ENCODE assay signal across 8 cellular contexts in the genomic region with DNA sequence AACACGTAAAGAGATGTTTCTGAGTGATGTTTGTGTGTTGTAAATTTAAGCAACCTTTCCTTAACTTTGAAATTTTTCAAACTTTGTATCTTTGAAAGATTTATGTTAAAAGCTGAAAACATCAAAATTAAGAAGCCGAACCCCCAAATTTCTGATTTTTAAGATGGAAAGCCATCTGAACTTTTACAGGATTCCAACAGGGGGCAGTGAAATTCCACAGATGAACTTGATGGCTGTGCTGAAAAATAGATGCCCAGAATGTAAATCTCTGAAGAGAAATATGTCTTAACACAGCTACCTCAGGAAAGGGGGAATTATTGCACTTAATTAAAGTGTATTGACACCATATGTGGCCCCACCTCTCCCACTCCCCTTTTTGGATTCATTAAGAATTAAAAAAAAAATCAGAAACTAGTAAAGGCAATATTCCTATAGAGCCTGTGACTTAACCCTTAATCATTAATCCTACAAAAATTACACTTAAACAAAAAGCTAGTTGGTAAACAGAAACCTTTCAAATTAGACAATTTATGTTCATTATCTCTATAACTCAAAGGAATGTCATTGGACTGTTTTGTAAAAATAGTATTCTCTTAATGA.
DNase-seq lines count a peak whose midpoint lies in the region; ATAC-seq and TF ChIP-seq lines count a peak whose summit lies in the region.

No MANE protein-coding gene starts in this region.

- DNase-seq in activated CD4-positive, alpha-beta T cell treated with anti-CD3 and anti-CD28 coated beads for 36 hours = peak; percentile 4
- no peak for DNase-seq in activated CD4-positive, alpha-beta T cell treated with anti-CD3 and anti-CD28 coated beads, Interleukin-2, amount 50 U/mL, for 4 hours
- DNase-seq in NCI-H2196 treated with DMSO at 0.1 percent for 48 hours (lab: John Stamatoyannopoulos, UW; ENCODE audit: unreplicated experiment) (peak; percentile 41), coronary artery (ENCODE audit: low spot score) (no peak), neural crest cell (ENCODE audit: low read depth, low spot score) (peak; percentile 21)
- DNase-seq in effector CD4-positive, alpha-beta T cell = no peak

- POLR2A ChIA-PET in activated CD4-positive, alpha-beta T cell treated with anti-CD3 and anti-CD28 coated beads for 36 hours (lab: Charles Lee) = no interaction called here

- H3K36me3 Mint-ChIP-seq in activated CD4-positive, alpha-beta T cell treated with anti-CD3 and anti-CD28 coated beads for 36 hours (ENCODE audit: low read depth) = no peaks in the 10 kb centered on the region
- H3K36me3 Mint-ChIP-seq in neural crest cell (ENCODE audit: low read depth) = no peaks in the 10 kb centered on the region

- no peaks in the 10 kb centered on the region for H3K4me1 Mint-ChIP-seq in activated CD4-positive, alpha-beta T cell treated with anti-CD3 and anti-CD28 coated beads for 36 hours
- H3K4me1 Mint-ChIP-seq in neural crest cell = peaks cover 38% of the 10 kb centered on the region

- no peaks in the 10 kb centered on the region for H3K9me3 Mint-ChIP-seq in activated CD4-positive, alpha-beta T cell treated with anti-CD3 and anti-CD28 coated beads for 36 hours (ENCODE audit: low read depth)
- H3K9me3 Mint-ChIP-seq in neural crest cell = no peaks in the 10 kb centered on the region

- intact Hi-C loops in activated CD4-positive, alpha-beta T cell treated with anti-CD3 and anti-CD28 coated beads for 36 hours (cut with DNase I, micrococcal nuclease) = loop anchor here (1.0 to 10.0 kb wide), 3 partner anchors 1348 to 1775 kb away; no protein-coding TSS in a partner anchor

- H3K4me3 Mint-ChIP-seq in activated CD4-positive, alpha-beta T cell treated with anti-CD3 and anti-CD28 coated beads for 36 hours = no peak overlapping the region
- no peak overlapping the region for H3K4me3 Mint-ChIP-seq in neural crest cell

- ATAC-seq in activated CD4-positive, alpha-beta T cell treated with anti-CD3 and anti-CD28 coated beads for 36 hours = no peak
- ATAC-seq in GM18520 (IDR thresholded peaks at IDR 0.05; ENCODE audit: unreplicated experiment) (no peak), HG02852 (IDR thresholded peaks at IDR 0.05; ENCODE audit: unreplicated experiment) (no peak)

- CTCF ChIA-PET in activated CD4-positive, alpha-beta T cell treated with anti-CD3 and anti-CD28 coated beads for 36 hours (lab: Charles Lee) = interaction anchor here (0.6 to 1.7 kb wide), 7 partner anchors 11 to 1772 kb away, joined by 3 to 9 read pairs (median 3); no protein-coding TSS in a partner anchor

- H3K27me3 Mint-ChIP-seq in activated CD4-positive, alpha-beta T cell treated with anti-CD3 and anti-CD28 coated beads for 36 hours = no peaks in the 10 kb centered on the region
- H3K27me3 Mint-ChIP-seq in neural crest cell (ENCODE audit: low read depth) = no peaks in the 10 kb centered on the region

- no peak overlapping the region for H3K27ac Mint-ChIP-seq in activated CD4-positive, alpha-beta T cell treated with anti-CD3 and anti-CD28 coated beads for 36 hours
- no peak overlapping the region for H3K27ac Mint-ChIP-seq in neural crest cell (ENCODE audit: unreplicated experiment)

- no peak overlapping the region for H3K27ac ChIP-seq in coronary artery

- H3K4me3 ChIP-seq in coronary artery = no peak overlapping the region

- TF ChIP-seq CTCF in coronary artery (IDR thresholded peaks at IDR 0.05) = peak; percentile 31
- TF ChIP-seq CTCF in neural crest cell (conservative IDR thresholded peaks at IDR 0.05) = peak; percentile 95

Comparison
In these comparisons a context has a peak if more than half of its experiments do, and no peak if none do; other contexts are left out.
1. DNase-seq: peak in activated CD4-positive, alpha-beta T cell treated with anti-CD3 and anti-CD28 coated beads for 36 hours (single experiment), NCI-H2196 treated with DMSO at 0.1 percent for 48 hours (single experiment) and neural crest cell (single experiment); none in activated CD4-positive, alpha-beta T cell treated with anti-CD3 and anti-CD28 coated beads, Interleukin-2, amount 50 U/mL, for 4 hours (0 of 2), coronary artery (single experiment) and effector CD4-positive, alpha-beta T cell (single experiment).